Comparison of ENCODE assay signal across 8 cellular contexts in the genomic region with DNA sequence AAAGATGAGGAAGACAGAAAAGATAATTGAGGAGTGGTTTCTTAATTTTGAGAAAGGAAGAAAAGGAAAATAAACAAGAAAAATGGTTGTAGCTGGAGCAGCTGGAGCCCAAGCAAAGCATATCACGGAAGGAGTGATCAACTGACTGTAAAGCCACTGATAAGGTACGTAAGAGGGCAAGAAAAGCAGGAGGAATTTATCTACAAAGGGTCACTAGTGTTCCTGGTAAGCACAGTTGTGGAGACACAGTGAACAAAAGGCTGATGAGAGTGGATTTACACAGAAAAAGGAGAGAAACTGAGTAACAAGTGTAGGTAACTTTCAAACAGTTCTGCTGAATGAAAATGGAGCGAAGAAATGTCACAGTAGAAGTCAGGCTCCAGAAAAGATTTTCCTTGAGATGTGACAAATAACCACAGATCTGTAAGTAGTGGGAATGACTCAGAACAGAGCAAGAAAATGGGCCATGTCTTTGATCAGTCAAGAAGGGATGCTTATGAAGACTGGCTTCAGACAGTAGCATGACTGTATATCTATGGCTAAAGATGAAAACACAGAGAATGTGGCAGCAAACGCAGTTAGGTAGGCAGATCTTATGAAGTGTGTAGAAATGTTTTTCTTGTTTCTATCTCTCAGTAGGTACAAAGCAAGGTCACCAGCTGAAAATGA. TPM values are rescaled to one million over a fixed set of nuclear protein-coding genes. Genes with fewer than 3 reads are reported as not detected.
DNase-seq lines count a peak whose midpoint lies in the region; ATAC-seq lines count a peak whose summit lies in the region.

No MANE protein-coding gene starts in this region.

- H3K4me1 Mint-ChIP-seq in activated naive CD4-positive, alpha-beta T cell treated with anti-CD3 and anti-CD28 coated beads for 36 hours (ENCODE audit: low read depth), result peaks cover 28% of the 10 kb centered on the region
- peaks cover 21% of the 10 kb centered on the region for H3K4me1 Mint-ChIP-seq in central memory CD8-positive, alpha-beta T cell
- peaks cover 0 to 13% of the 10 kb centered on the region in 2 donors for H3K4me1 Mint-ChIP-seq in stimulated activated naive B cell treated with anti-CD40 and anti-IgM and Interleukin-4, amounts not matched to agents 10 μg/mL and 1 μg/mL and 100 μg/mL, for 72 hours

- CTCF ChIA-PET in activated naive CD4-positive, alpha-beta T cell treated with anti-CD3 and anti-CD28 coated beads for 36 hours (lab: Charles Lee), result interaction anchor here (1.3 kb wide), 1 partner anchor 210 kb away, joined by 5 read pairs; no protein-coding TSS in a partner anchor

- ATAC-seq in central memory CD8-positive, alpha-beta T cell (replicated peaks; ENCODE audit: extremely low read depth, poor library complexity, severe bottlenecking), result peak; percentile 55
- peak in 1 of 2 donors; percentile 57 for ATAC-seq in stimulated activated naive B cell treated with anti-CD40 and anti-IgM and Interleukin-4, amounts not matched to agents 10 μg/mL and 1 μg/mL and 100 μg/mL, for 72 hours (replicated peaks)
- ATAC-seq in GM19467 (IDR thresholded peaks at IDR 0.05; ENCODE audit: unreplicated experiment), result no peak

- DNase-seq in activated naive CD4-positive, alpha-beta T cell treated with anti-CD3 and anti-CD28 coated beads for 36 hours, result peak; percentile 35
- no peak for DNase-seq in activated naive CD4-positive, alpha-beta T cell (lab: John Stamatoyannopoulos, UW)
- DNase-seq in RKO (ENCODE audit: low spot score) (peak; percentile 28), HK-2 (ENCODE audit: unreplicated experiment) (no peak), amniotic stem cell (lab: John Stamatoyannopoulos, UW) (no peak)
- DNase-seq in central memory CD8-positive, alpha-beta T cell (ENCODE audit: low spot score in 2 of 2), result no peak
- DNase-seq in stimulated activated naive B cell treated with anti-CD40 and anti-IgM and Interleukin-4, amounts not matched to agents 10 μg/mL and 1 μg/mL and 100 μg/mL, for 72 hours, result no peak

- peak overlapping the region; percentile 83 for H3K27ac Mint-ChIP-seq in activated naive CD4-positive, alpha-beta T cell treated with anti-CD3 and anti-CD28 coated beads for 36 hours
- peak overlapping the region; percentile 49 for H3K27ac Mint-ChIP-seq in central memory CD8-positive, alpha-beta T cell (ENCODE audit: low read depth)
- peak overlapping the region; percentile 33 for H3K27ac Mint-ChIP-seq in stimulated activated naive B cell treated with anti-CD40 and anti-IgM and Interleukin-4, amounts not matched to agents 10 μg/mL and 1 μg/mL and 100 μg/mL, for 72 hours

- no peaks in the 10 kb centered on the region for H3K9me3 Mint-ChIP-seq in activated naive CD4-positive, alpha-beta T cell treated with anti-CD3 and anti-CD28 coated beads for 36 hours
- no peaks in the 10 kb centered on the region for H3K9me3 Mint-ChIP-seq in central memory CD8-positive, alpha-beta T cell
- H3K9me3 Mint-ChIP-seq in stimulated activated naive B cell treated with anti-CD40 and anti-IgM and Interleukin-4, amounts not matched to agents 10 μg/mL and 1 μg/mL and 100 μg/mL, for 72 hours, result no peaks in the 10 kb centered on the region

- peak overlapping the region; percentile 19 for H3K4me3 Mint-ChIP-seq in activated naive CD4-positive, alpha-beta T cell treated with anti-CD3 and anti-CD28 coated beads for 36 hours
- no peak overlapping the region for H3K4me3 Mint-ChIP-seq in central memory CD8-positive, alpha-beta T cell
- no peak overlapping the region for H3K4me3 Mint-ChIP-seq in stimulated activated naive B cell treated with anti-CD40 and anti-IgM and Interleukin-4, amounts not matched to agents 10 μg/mL and 1 μg/mL and 100 μg/mL, for 72 hours

- H3K36me3 Mint-ChIP-seq in activated naive CD4-positive, alpha-beta T cell treated with anti-CD3 and anti-CD28 coated beads for 36 hours (ENCODE audit: low read depth), result peaks cover 5% of the 10 kb centered on the region
- peaks cover 30% of the 10 kb centered on the region for H3K36me3 Mint-ChIP-seq in central memory CD8-positive, alpha-beta T cell (ENCODE audit: insufficient read depth)
- H3K36me3 Mint-ChIP-seq in stimulated activated naive B cell treated with anti-CD40 and anti-IgM and Interleukin-4, amounts not matched to agents 10 μg/mL and 1 μg/mL and 100 μg/mL, for 72 hours, result peaks cover 27 to 37% of the 10 kb centered on the region in 2 donors

- no peaks in the 10 kb centered on the region for H3K27me3 Mint-ChIP-seq in activated naive CD4-positive, alpha-beta T cell treated with anti-CD3 and anti-CD28 coated beads for 36 hours (ENCODE audit: low read depth)
- H3K27me3 Mint-ChIP-seq in central memory CD8-positive, alpha-beta T cell, result no peaks in the 10 kb centered on the region
- no peaks in the 10 kb centered on the region for H3K27me3 Mint-ChIP-seq in stimulated activated naive B cell treated with anti-CD40 and anti-IgM and Interleukin-4, amounts not matched to agents 10 μg/mL and 1 μg/mL and 100 μg/mL, for 72 hours

- intact Hi-C loops in activated naive CD4-positive, alpha-beta T cell treated with anti-CD3 and anti-CD28 coated beads for 36 hours (cut with micrococcal nuclease), result loop anchor here (1.0 to 5.0 kb wide), 4 partner anchors 45 to 122 kb away; a partner anchor contains a TSS

RNA-seq across cellular contexts. Expression of a gene that starts 45.6 kb away (rescaled TPM):
- 100 to 1,000 TPM; 104 TPM for total RNA-seq in activated naive CD4-positive, alpha-beta T cell treated with anti-CD3 and anti-CD28 coated beads for 36 hours

Comparison
In these comparisons a context has a peak if more than half of its experiments do, and no peak if none do; other contexts are left out.
1. DNase-seq: peak in activated naive CD4-positive, alpha-beta T cell treated with anti-CD3 and anti-CD28 coated beads for 36 hours (single experiment) and RKO (single experiment); none in activated naive CD4-positive, alpha-beta T cell (0 of 4), central memory CD8-positive, alpha-beta T cell (0 of 2), stimulated activated naive B cell treated with anti-CD40 and anti-IgM and Interleukin-4, amounts not matched to agents 10 μg/mL and 1 μg/mL and 100 μg/mL, for 72 hours (single experiment), HK-2 (single experiment) and amniotic stem cell (single experiment).
2. H3K27ac Mint-ChIP-seq: peak in every context shown above with its lines; median percentile 83 in activated naive CD4-positive, alpha-beta T cell treated with anti-CD3 and anti-CD28 coated beads for 36 hours; 49 in central memory CD8-positive, alpha-beta T cell; 33 in stimulated activated naive B cell treated with anti-CD40 and anti-IgM and Interleukin-4, amounts not matched to agents 10 μg/mL and 1 μg/mL and 100 μg/mL, for 72 hours.